In genomic region chr5:133741396-133741795, GRCh38 we compare ENCODE assay signal across 17 cellular contexts.
DNase-seq lines count a peak whose midpoint lies in the region; ATAC-seq, FAIRE-seq and TF ChIP-seq lines count a peak whose summit lies in the region.
"Had no signal": no experiment of that assay in that cellular context is flagged by ENCODE, and none has a peak within 500 bp of the region (broad histone marks: within the 10 kb centered on the region; RNA-seq: fewer than 3 reads in every experiment).

No MANE protein-coding gene starts in this region.

- TF ChIP-seq POLR2A in GM12878 (IDR thresholded peaks at IDR 0.05; ENCODE audit: low read depth, low read length): no peak

- H3K4me3 Mint-ChIP-seq in stimulated activated naive B cell treated with anti-CD40 and anti-IgM and Interleukin-4, amounts not matched to agents 10 μg/mL and 1 μg/mL and 100 μg/mL, for 72 hours: no peak overlapping the region
- H3K4me3 Mint-ChIP-seq: B cell; CD4-positive, alpha-beta T cell; H9 had no signal

- H3K36me3 Mint-ChIP-seq in stimulated activated naive B cell treated with anti-CD40 and anti-IgM and Interleukin-4, amounts not matched to agents 10 μg/mL and 1 μg/mL and 100 μg/mL, for 72 hours: no peaks in the 10 kb centered on the region

- H3K27ac ChIP-seq in right atrium auricular region (no peak overlapping the region), heart right ventricle (no peak overlapping the region), GM12878 (ENCODE audit: control insufficient read depth, insufficient read depth) (no peak overlapping the region)
- H3K27ac ChIP-seq: C4-2B had no signal

- RAD21 ChIA-PET in GM12878 (lab: Charles Lee; ENCODE audit: unreplicated experiment): interaction anchor here (1.2 to 3.0 kb wide), 4 partner anchors 17 to 255 kb away, joined by 3 to 11 read pairs (median 5); no protein-coding TSS in a partner anchor

- POLR2A ChIA-PET in GM12878 (lab: Charles Lee): no interaction called here

- SMC1A ChIA-PET in GM12878 (lab: Charles Lee; ENCODE audit: uncharacterized antibody, unreplicated experiment): interaction anchor here (1.4 to 2.6 kb wide), 4 partner anchors 13 to 128 kb away, joined by 3 to 15 read pairs (median 8); no protein-coding TSS in a partner anchor

- BruUV-seq in GM12878 (replicated peaks; lab: Mats Ljungman, UMichigan): no TSS peak

- H3K4me2 ChIP-seq in GM12878 (ENCODE audit: control insufficient read depth, insufficient read depth): no peak overlapping the region

- intact Hi-C loops in heart right ventricle (cut with DNase I): no loop called here
- intact Hi-C loops in GM12878 (cut with micrococcal nuclease; ENCODE audit: unreplicated experiment): no loop called here

- no peak for TF ChIP-seq CTCF in right atrium auricular region (IDR thresholded peaks at IDR 0.05)
- TF ChIP-seq CTCF in heart right ventricle (IDR thresholded peaks at IDR 0.05): no peak
- TF ChIP-seq CTCF in GM12878 (IDR thresholded peaks at IDR 0.05 in 2 of 3, conservative IDR thresholded peaks at IDR 0.05 in 1 of 3; ENCODE audit: control insufficient read depth in 2 of 3, extremely low read depth in 1 of 3, insufficient read depth in 1 of 3, low read depth in 3 of 3, low read length in 3 of 3): no peak

- H3K9ac ChIP-seq in GM12878 (ENCODE audit: control insufficient read depth, insufficient read depth, low read length): no peak overlapping the region

- H3K4me3 ChIP-seq in right atrium auricular region (no peak overlapping the region), heart right ventricle (no peak overlapping the region), GM12878 (no peak overlapping the region)

- no peak for ATAC-seq in heart right ventricle
- no peak for ATAC-seq in GM12878
- no peak for ATAC-seq in stimulated activated naive B cell treated with anti-CD40 and anti-IgM and Interleukin-4, amounts not matched to agents 10 μg/mL and 1 μg/mL and 100 μg/mL, for 72 hours (replicated peaks)
- no peak for ATAC-seq in HG03039 (IDR thresholded peaks at IDR 0.05; ENCODE audit: unreplicated experiment)

- peak overlapping the region; percentile 97 for H3K27ac Mint-ChIP-seq in stimulated activated naive B cell treated with anti-CD40 and anti-IgM and Interleukin-4, amounts not matched to agents 10 μg/mL and 1 μg/mL and 100 μg/mL, for 72 hours
- H3K27ac Mint-ChIP-seq: CD4-positive, alpha-beta T cell; H9 had no signal

- H3K36me3 ChIP-seq in right atrium auricular region (no peaks in the 10 kb centered on the region), heart right ventricle (no peaks in the 10 kb centered on the region), GM12878 (ENCODE audit: control insufficient read depth in 2 of 2, insufficient read depth in 2 of 2, low read length in 1 of 2) (no peaks in the 10 kb centered on the region)

- TF ChIP-seq EP300 in GM12878 (IDR thresholded peaks at IDR 0.05; ENCODE audit: borderline replicate concordance in 1 of 2, control insufficient read depth in 1 of 2, low read depth in 2 of 2, low read length in 2 of 2): no peak

- H3K4me1 Mint-ChIP-seq in stimulated activated naive B cell treated with anti-CD40 and anti-IgM and Interleukin-4, amounts not matched to agents 10 μg/mL and 1 μg/mL and 100 μg/mL, for 72 hours: peaks cover 27 to 42% of the 10 kb centered on the region in 2 donors

- CTCF ChIA-PET in GM12878 (lab: Yijun Ruan, JAX): interaction anchor here (0.6 to 5.8 kb wide), 5 partner anchors 14 to 203 kb away, joined by 3 to 42 read pairs (median 4); no protein-coding TSS in a partner anchor

- H3K27me3 ChIP-seq in right atrium auricular region (no peaks in the 10 kb centered on the region), heart right ventricle (peaks cover 0 to 24% (median 12%) of the 10 kb centered on the region in 7 donors), GM12878 (replicated peaks in 1 of 2; ENCODE audit: control insufficient read depth in 2 of 2, insufficient read depth in 2 of 2, low read length in 1 of 2) (no peaks in the 10 kb centered on the region)

- TF ChIP-seq RAD21 in GM12878 (IDR thresholded peaks at IDR 0.05; ENCODE audit: insufficient read depth, low read depth, low read length): no peak

- FAIRE-seq in GM12878 (lab: Jason Lieb, UNC): no peak
- FAIRE-seq: D721Med had no signal

- in situ Hi-C loops in GM12878 (cut with MboI): no loop called here

- no peak overlapping the region for H2AFZ ChIP-seq in GM12878 (ENCODE audit: control insufficient read depth, low read depth, low read length)

- H3K9me3 Mint-ChIP-seq in stimulated activated naive B cell treated with anti-CD40 and anti-IgM and Interleukin-4, amounts not matched to agents 10 μg/mL and 1 μg/mL and 100 μg/mL, for 72 hours: no peaks in the 10 kb centered on the region
- H3K9me3 Mint-ChIP-seq: CD4-positive, alpha-beta T cell; H9 had no signal

- H3K79me2 ChIP-seq in GM12878 (ENCODE audit: control insufficient read depth, insufficient read depth, low read length): no peaks in the 10 kb centered on the region

- no peaks in the 10 kb centered on the region for H3K27me3 Mint-ChIP-seq in stimulated activated naive B cell treated with anti-CD40 and anti-IgM and Interleukin-4, amounts not matched to agents 10 μg/mL and 1 μg/mL and 100 μg/mL, for 72 hours

- WGBS in heart right ventricle, 2 donors: 81 to 91% methylated on average over 4 of the region's 4 CpGs
- WGBS in GM12878 (ENCODE audit: insufficient coverage, insufficient replicate concordance, low lambda C conversion rate, missing lambda C conversion rate): 71% methylated on average over 4 of the region's 4 CpGs

- DNase-seq in right atrium auricular region (ENCODE audit: low spot score) (peak; percentile 28), heart right ventricle (no peak), GM12878 (ENCODE audit: low read depth, low spot score) (no peak), NOMO-1 treated with dmso at 0.1 percent for 144 hours (lab: John Stamatoyannopoulos, UW; ENCODE audit: unreplicated experiment) (no peak), NCI-H1694 treated with DMSO at 0.1 percent for 48 hours (lab: John Stamatoyannopoulos, UW) (no peak)
- DNase-seq in stimulated activated naive B cell treated with anti-CD40 and anti-IgM and Interleukin-4, amounts not matched to agents 10 μg/mL and 1 μg/mL and 100 μg/mL, for 72 hours: no peak
- DNase-seq: Caco-2, DMS153, DMS79, GF-D8, GOT3, H9 had no signal

- H3K9me3 ChIP-seq in right atrium auricular region (no peaks in the 10 kb centered on the region), heart right ventricle (no peaks in the 10 kb centered on the region), GM12878 (replicated peaks; ENCODE audit: control insufficient read depth, insufficient read depth, low read length) (no peaks in the 10 kb centered on the region)
- H3K9me3 ChIP-seq: Caco-2 had no signal

- H4K20me1 ChIP-seq in GM12878 (ENCODE audit: control insufficient read depth, insufficient read depth): no peaks in the 10 kb centered on the region

- H3K4me1 ChIP-seq in right atrium auricular region (peaks cover 0 to 14% of the 10 kb centered on the region in 2 donors), heart right ventricle (peaks cover 0 to 4% (median 0%) of the 10 kb centered on the region in 9 donors), GM12878 (ENCODE audit: control insufficient read depth, insufficient read depth, low read length) (peaks cover 4% of the 10 kb centered on the region)

TF ChIP-seq in GM12878, 131 proteins besides CTCF, POLR2A, EP300 and RAD21:
- TF ChIP-seq NR2C2 (IDR thresholded peaks at IDR 0.05; ENCODE audit: borderline replicate concordance, control insufficient read depth, insufficient read length, low read depth) (peak; percentile 27), CBFB (IDR thresholded peaks at IDR 0.05; ENCODE audit: low read depth) (no peak), HDGF (IDR thresholded peaks at IDR 0.05) (no peak), ZBED1 (IDR thresholded peaks at IDR 0.05; ENCODE audit: borderline replicate concordance) (no peak), KAT2A (conservative IDR thresholded peaks at IDR 0.05; ENCODE audit: control insufficient read depth, low read depth, low read length) (no peak)
